ENCODE assay signal across 1 cellular context in genomic region chr11:8545698-8546366, GRCh38.
TF ChIP-seq lines count a peak whose summit lies in the region.

No MANE protein-coding gene starts in this region.

TF ChIP-seq in HepG2, 621 proteins besides CTCF, POLR2A, EP300 and RAD21 (continued from another document):
- TF ChIP-seq REST (IDR thresholded peaks at IDR 0.05; ENCODE audit: borderline replicate concordance in 1 of 2, low read depth in 1 of 2, low read length in 2 of 2) (no peak), MED13 (CRISPR knock-in tag; IDR thresholded peaks at IDR 0.05) (no peak)
